ENCODE assay signal across 29 cellular contexts in the genomic region with DNA sequence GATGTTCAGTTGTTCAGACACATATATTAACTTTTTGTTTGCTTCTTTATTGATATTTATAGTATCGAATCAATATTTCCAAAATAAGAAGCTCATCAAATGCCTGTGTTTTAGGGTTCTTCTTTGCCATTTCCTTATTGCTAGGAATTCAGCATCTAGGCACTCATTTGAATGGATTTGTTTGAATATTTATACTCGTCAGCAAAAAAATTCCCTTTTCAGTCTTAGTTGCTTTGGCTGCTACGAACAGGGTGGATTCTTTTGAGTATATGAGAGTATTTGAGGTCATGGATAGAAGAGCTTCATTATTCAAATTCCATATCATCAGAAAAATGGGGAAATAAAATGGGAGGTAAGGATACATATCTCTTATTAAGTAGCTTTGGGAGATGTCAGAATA.
"Had no signal": no experiment of that assay in that cellular context is flagged by ENCODE, and none has a peak within 500 bp of the region (broad histone marks: within the 10 kb centered on the region; RNA-seq: fewer than 3 reads in every experiment).

No MANE protein-coding gene starts in this region.

- H3K36me3 Mint-ChIP-seq: immature natural killer cell; mesothelial cell of epicardium; naive B cell; natural killer cell; stimulated activated naive B cell treated with anti-CD40 and anti-IgM and Interleukin-4, amounts not matched to agents 10 μg/mL and 1 μg/mL and 100 μg/mL, for 72 hours had no signal

- H3K4me1 Mint-ChIP-seq: immature natural killer cell; naive B cell; natural killer cell; stimulated activated naive B cell treated with anti-CD40 and anti-IgM and Interleukin-4, amounts not matched to agents 10 μg/mL and 1 μg/mL and 100 μg/mL, for 72 hours had no signal

- H3K36me3 ChIP-seq: left lung, lower lobe of right lung, ovary, right atrium auricular region, stomach, thyroid gland, transverse colon, upper lobe of left lung, vagina had no signal

- H3K4me3 ChIP-seq: left lung, lower lobe of right lung, ovary, right atrium auricular region, skin epidermis, stomach, testis, thyroid gland, transverse colon, upper lobe of left lung, vagina had no signal

- FAIRE-seq: islet of Langerhans, kidney had no signal

- H3K4me3 Mint-ChIP-seq: immature natural killer cell; mesothelial cell of epicardium; naive B cell; natural killer cell; stimulated activated naive B cell treated with anti-CD40 and anti-IgM and Interleukin-4, amounts not matched to agents 10 μg/mL and 1 μg/mL and 100 μg/mL, for 72 hours had no signal

- ATAC-seq: left colon; left lung; lower lobe of right lung; natural killer cell; sciatic nerve; stimulated activated naive B cell treated with anti-CD40 and anti-IgM and Interleukin-4, amounts not matched to agents 10 μg/mL and 1 μg/mL and 100 μg/mL, for 72 hours; stimulated activated naive CD8-positive, alpha-beta T cell treated with anti-CD3 and anti-CD28 coated beads, Interleukin-15, Interleukin-2, amounts not matched to agents 100 U/mL and 50 U/mL, for 24 hours had no signal

- H3K9me3 Mint-ChIP-seq: mesothelial cell of epicardium; stimulated activated naive B cell treated with anti-CD40 and anti-IgM and Interleukin-4, amounts not matched to agents 10 μg/mL and 1 μg/mL and 100 μg/mL, for 72 hours had no signal

- H3K27me3 Mint-ChIP-seq: naive B cell; progenitor cell of endocrine pancreas; stimulated activated naive B cell treated with anti-CD40 and anti-IgM and Interleukin-4, amounts not matched to agents 10 μg/mL and 1 μg/mL and 100 μg/mL, for 72 hours had no signal

- H3K9me3 ChIP-seq: left lung, lower lobe of right lung, ovary, right atrium auricular region, stomach, testis, thyroid gland, transverse colon, upper lobe of left lung, vagina had no signal

- H3K27ac ChIP-seq: left lung, lower lobe of right lung, ovary, right atrium auricular region, skin epidermis, stomach, testis, thyroid gland, transverse colon, upper lobe of left lung, vagina had no signal

- H3K27me3 ChIP-seq: left lung, ovary, right atrium auricular region, stomach, testis, thyroid gland, transverse colon, upper lobe of left lung, vagina had no signal

- H3K4me1 ChIP-seq: left lung, lower lobe of right lung, right atrium auricular region, stomach, testis, thyroid gland, transverse colon, upper lobe of left lung, vagina had no signal

- DNase-seq: hypothalamus; immature natural killer cell; kidney; left colon; left lung; lower lobe of right lung; mammary epithelial cell; mesendoderm; naive B cell; natural killer cell; ovary; stimulated activated CD4-positive, alpha-beta T cell treated with anti-CD3 and anti-CD28 coated beads, Interleukin-12 subunit alpha, Interleukin-12 subunit beta, amount 100 ng/mL, for 4 hours; stimulated activated CD4-positive, alpha-beta T cell treated with anti-CD3 and anti-CD28 coated beads, Interleukin-15, amount 100 ng/mL, for 24 hours; stimulated activated CD4-positive, alpha-beta T cell treated with anti-CD3 and anti-CD28 coated beads, Interleukin-2, amount 100 ng/mL, for 24 hours; stimulated activated CD4-positive, alpha-beta T cell treated with anti-CD3 and anti-CD28 coated beads, Interleukin-4, amount 100 ng/mL, for 1 hour; stimulated activated naive B cell treated with anti-CD40 and anti-IgM and Interleukin-4, amounts not matched to agents 10 μg/mL and 1 μg/mL and 100 μg/mL, for 72 hours; stimulated activated naive CD8-positive, alpha-beta T cell treated with anti-CD3 and anti-CD28 coated beads, Interleukin-15, Interleukin-2, amounts not matched to agents 100 U/mL and 50 U/mL, for 24 hours; stomach; testis; thyroid gland; transverse colon; upper lobe of left lung had no signal

- H3K27ac Mint-ChIP-seq: immature natural killer cell; mesothelial cell of epicardium; naive B cell; natural killer cell; progenitor cell of endocrine pancreas; stimulated activated naive B cell treated with anti-CD40 and anti-IgM and Interleukin-4, amounts not matched to agents 10 μg/mL and 1 μg/mL and 100 μg/mL, for 72 hours had no signal
